In genomic region chr11:115222218-115222862, GRCh38 we compare ENCODE assay signal across 9 cellular contexts.
DNase-seq lines count a peak whose midpoint lies in the region; ATAC-seq and TF ChIP-seq lines count a peak whose summit lies in the region.
"Had no signal": no experiment of that assay in that cellular context is flagged by ENCODE, and none has a peak within 500 bp of the region (broad histone marks: within the 10 kb centered on the region; RNA-seq: fewer than 3 reads in every experiment).

No MANE protein-coding gene starts in this region.

- WGBS in thyroid gland, 2 donors = 62 to 76% methylated on average over 5 of the region's 5 CpGs

- DNase-seq in GM19240 (ENCODE audit: insufficient read length, low spot score) (peak; percentile 44), NCI-H510A (lab: John Stamatoyannopoulos, UW) (peak; percentile 46), epithelial cell of prostate (ENCODE audit: low read depth, low spot score) (peak; percentile 99), thyroid gland (no peak), GOT3 (lab: John Stamatoyannopoulos, UW) (no peak)
- DNase-seq in activated effector memory CD4-positive, alpha-beta T cell treated with Interleukin-2 at 50 U/mL for 16 hours = no peak
- DNase-seq: pancreas had no signal

- H4K20me1 ChIP-seq in DOHH2 (ENCODE audit: control insufficient read depth, insufficient read depth, low read depth, low read length) = no peaks in the 10 kb centered on the region

- no peak for TF ChIP-seq POLR2A in thyroid gland (IDR thresholded peaks at IDR 0.05)

- H3K4me3 ChIP-seq in DOHH2 (ENCODE audit: low read length) = peak overlapping the region; percentile 47
- H3K4me3 ChIP-seq in thyroid gland (replicated peaks in 1 of 3) = no peak overlapping the region
- H3K4me3 ChIP-seq: pancreas had no signal

- H3K27me3 ChIP-seq in DOHH2 (ENCODE audit: control insufficient read depth, low read length) = no peaks in the 10 kb centered on the region
- no peaks in the 10 kb centered on the region for H3K27me3 ChIP-seq in thyroid gland
- H3K27me3 ChIP-seq: pancreas had no signal

- no peaks in the 10 kb centered on the region for H3K79me2 ChIP-seq in DOHH2 (ENCODE audit: control insufficient read depth, low read length)

- peak; percentile 98 for ATAC-seq in HG03135 (IDR thresholded peaks at IDR 0.05; ENCODE audit: unreplicated experiment)

- H3K4me2 ChIP-seq in DOHH2 (ENCODE audit: low read length) = peak overlapping the region; percentile 50

- H3K27ac ChIP-seq in DOHH2 (ENCODE audit: low read depth, low read length) (peak overlapping the region; percentile 60), epithelial cell of prostate (peak overlapping the region; percentile 79), thyroid gland (peak overlapping the region in 2 of 3 donors; percentile 21 to 83)
- H3K27ac ChIP-seq: pancreas had no signal

- TF ChIP-seq CTCF in DOHH2 (IDR thresholded peaks at IDR 0.05; ENCODE audit: low read depth, low read length, poor library complexity, severe bottlenecking) (no peak), thyroid gland (IDR thresholded peaks at IDR 0.05) (no peak)

- H3K9me3 ChIP-seq in DOHH2 (ENCODE audit: control insufficient read depth, insufficient read depth, low read length) = no peaks in the 10 kb centered on the region
- no peaks in the 10 kb centered on the region for H3K9me3 ChIP-seq in thyroid gland
- H3K9me3 ChIP-seq: pancreas had no signal

- no peaks in the 10 kb centered on the region for H3K36me3 ChIP-seq in DOHH2 (ENCODE audit: control insufficient read depth, low read length)
- no peaks in the 10 kb centered on the region for H3K36me3 ChIP-seq in thyroid gland
- H3K36me3 ChIP-seq: pancreas had no signal

- H3K4me1 ChIP-seq in DOHH2 (ENCODE audit: control insufficient read depth, low read length) (peaks cover 61% of the 10 kb centered on the region), thyroid gland (peaks cover 23 to 65% of the 10 kb centered on the region in 2 donors)
- H3K4me1 ChIP-seq: pancreas had no signal

- intact Hi-C loops in thyroid gland (cut with DNase I) = no loop called here

- H3F3A ChIP-seq in DOHH2 (ENCODE audit: control insufficient read depth, insufficient read depth) = no peaks in the 10 kb centered on the region

- H3K9me2 ChIP-seq in DOHH2 (replicated peaks; ENCODE audit: control insufficient read depth, low read length) = no peaks in the 10 kb centered on the region

Comparison
In these comparisons a context has a peak if more than half of its experiments do, and no peak if none do; other contexts are left out.
1. DNase-seq: peak in GM19240 (single experiment), NCI-H510A (single experiment) and epithelial cell of prostate (single experiment); none in thyroid gland (0 of 2), GOT3 (single experiment) and activated effector memory CD4-positive, alpha-beta T cell treated with Interleukin-2 at 50 U/mL for 16 hours (single experiment).
2. Peak in every context shown above with its lines, with median percentiles within 50 percentile points of each other: H3K27ac ChIP-seq.